Comparison of ENCODE assay signal across 8 cellular contexts in the genomic region with DNA sequence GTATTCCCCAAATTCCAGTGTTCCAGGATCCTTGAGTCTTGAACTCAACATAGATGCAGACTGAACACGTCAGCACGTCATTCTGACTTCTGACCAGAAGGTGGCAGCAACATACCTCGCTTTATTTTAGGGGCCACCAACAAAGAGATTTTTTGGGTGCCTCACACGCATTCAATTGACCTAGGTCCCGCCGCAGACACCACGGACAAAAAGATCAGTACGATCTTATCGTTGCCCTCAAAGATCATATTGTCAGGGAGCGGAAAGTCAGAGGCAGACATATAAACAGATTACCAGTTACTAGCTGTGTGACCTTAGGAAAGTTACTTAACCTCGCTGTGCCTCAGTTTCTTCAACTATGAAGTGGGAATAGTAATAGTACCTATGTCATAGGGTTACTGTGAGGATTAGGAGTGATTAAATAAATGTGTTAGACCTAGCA. TPM values are rescaled to one million over a fixed set of nuclear protein-coding genes. Genes with fewer than 3 reads are reported as not detected.
DNase-seq lines count a peak whose midpoint lies in the region; ATAC-seq and TF ChIP-seq lines count a peak whose summit lies in the region.

No MANE protein-coding gene starts in this region.

- H3K27ac Mint-ChIP-seq in Calu3 (ENCODE audit: unreplicated experiment), result no peak overlapping the region
- H3K27ac Mint-ChIP-seq in T-helper 2 cell treated with Interferon-gamma antibody and Interleukin-4, amounts not matched to agents 5 μg/mL and 100 μg/mL, for 36 hours, result no peak overlapping the region

- H3K27me3 Mint-ChIP-seq in Calu3 (ENCODE audit: unreplicated experiment), result peaks cover 59% of the 10 kb centered on the region
- peaks cover 29% of the 10 kb centered on the region for H3K27me3 Mint-ChIP-seq in T-helper 2 cell treated with Interferon-gamma antibody and Interleukin-4, amounts not matched to agents 5 μg/mL and 100 μg/mL, for 36 hours (ENCODE audit: low read depth)

- TF ChIP-seq CTCF in Calu3 (IDR thresholded peaks at IDR 0.05; ENCODE audit: unreplicated experiment), result peak; percentile 47
- peak; percentile 74 for TF ChIP-seq CTCF in HL-60 (IDR thresholded peaks at IDR 0.05; ENCODE audit: insufficient read depth, low read length)
- peak; percentile 84 to 87 (median 87) for TF ChIP-seq CTCF in ascending aorta (IDR thresholded peaks at IDR 0.05)

- no peak for ATAC-seq in GM21717 (IDR thresholded peaks at IDR 0.05; ENCODE audit: unreplicated experiment)

- DNase-seq in Calu3, result peak; percentile 53
- peak in 1 of 2 experiments; percentile 61 for DNase-seq in HL-60 (ENCODE audit: low read depth in 1 of 2, low spot score in 1 of 2)
- DNase-seq in T-helper 2 cell treated with Interferon-gamma antibody and Interleukin-4, amounts not matched to agents 5 μg/mL and 100 μg/mL, for 36 hours (ENCODE audit: low spot score), result peak; percentile 58
- DNase-seq in ascending aorta (ENCODE audit: low spot score in 2 of 2), result peak in 1 of 2 donors; percentile 70
- peak; percentile 8 to 13 for DNase-seq in hippocampal formation (lab: John Stamatoyannopoulos, UW)
- DNase-seq in stimulated activated CD4-positive, alpha-beta T cell treated with anti-CD3 and anti-CD28 coated beads, Interleukin-1b, Interleukin-23, amount 100 ng/mL, for 1 hour (ENCODE audit: low read depth in 2 of 2), result peak; percentile 18 to 49
- no peak for DNase-seq in COR-L47 (lab: John Stamatoyannopoulos, UW)

- H3K4me3 ChIP-seq in HL-60 (replicated peaks; ENCODE audit: insufficient read depth, low read length), result no peak overlapping the region
- H3K4me3 ChIP-seq in ascending aorta, result no peak overlapping the region

- BruUV-seq in Calu3 (replicated peaks; lab: Mats Ljungman, UMichigan), result no TSS peak

- H3K27me3 ChIP-seq in HL-60 (ENCODE audit: insufficient read depth, poor library complexity, severe bottlenecking) (peaks cover 18% of the 10 kb centered on the region), ascending aorta (no peaks in the 10 kb centered on the region)

- no peaks in the 10 kb centered on the region for H3K36me3 Mint-ChIP-seq in Calu3 (ENCODE audit: insufficient read depth, unreplicated experiment)
- H3K36me3 Mint-ChIP-seq in T-helper 2 cell treated with Interferon-gamma antibody and Interleukin-4, amounts not matched to agents 5 μg/mL and 100 μg/mL, for 36 hours (ENCODE audit: low read depth), result no peaks in the 10 kb centered on the region

- H3K4me1 Mint-ChIP-seq in Calu3 (ENCODE audit: low read depth, unreplicated experiment), result no peaks in the 10 kb centered on the region
- peaks cover 7% of the 10 kb centered on the region for H3K4me1 Mint-ChIP-seq in T-helper 2 cell treated with Interferon-gamma antibody and Interleukin-4, amounts not matched to agents 5 μg/mL and 100 μg/mL, for 36 hours (ENCODE audit: low read depth)

- H3K27ac ChIP-seq in HL-60 (replicated peaks) (no peak overlapping the region), ascending aorta (no peak overlapping the region)

- no peak overlapping the region for H3K4me3 Mint-ChIP-seq in Calu3 (ENCODE audit: low read depth, unreplicated experiment)
- no peak overlapping the region for H3K4me3 Mint-ChIP-seq in T-helper 2 cell treated with Interferon-gamma antibody and Interleukin-4, amounts not matched to agents 5 μg/mL and 100 μg/mL, for 36 hours

- H3K9me3 Mint-ChIP-seq in Calu3 (ENCODE audit: low read depth, unreplicated experiment), result no peaks in the 10 kb centered on the region
- H3K9me3 Mint-ChIP-seq in T-helper 2 cell treated with Interferon-gamma antibody and Interleukin-4, amounts not matched to agents 5 μg/mL and 100 μg/mL, for 36 hours, result no peaks in the 10 kb centered on the region

- CTCF ChIA-PET in Calu3 (lab: Charles Lee), result interaction anchor here (0.6 to 1.5 kb wide), 4 partner anchors 9 to 71 kb away, joined by 3 to 7 read pairs (median 5); no protein-coding TSS in a partner anchor

- no peaks in the 10 kb centered on the region for H3K9me3 ChIP-seq in ascending aorta

- H3K4me1 ChIP-seq in ascending aorta, result peaks cover 4 to 7% of the 10 kb centered on the region in 2 donors

- intact Hi-C loops in Calu3 (cut with micrococcal nuclease; ENCODE audit: unreplicated experiment) (loop anchor here (1.0 kb wide), 1 partner anchor 69 kb away; no protein-coding TSS in a partner anchor), ascending aorta (cut with DNase I) (loop anchor here (2.0 to 5.0 kb wide), 2 partner anchors 48 to 224 kb away; partner anchors contain the start of gene C1QL4)

- no peaks in the 10 kb centered on the region for H3K36me3 ChIP-seq in ascending aorta

RNA-seq across cellular contexts. Expression of gene PRPH, which starts 6.5 kb away (rescaled TPM):
- total RNA-seq in Calu3 (2022) (not detected in 2 replicates), ascending aorta (not detected)

RNA-seq across cellular contexts. Expression of gene TUBA1C, which starts 23.6 kb away (rescaled TPM):
- 469 and 472 TPM in 2 replicates for total RNA-seq in Calu3 (2022)
- total RNA-seq in ascending aorta, result 370 TPM

RNA-seq across cellular contexts. Expression of gene TROAP, which starts 34.6 kb away (rescaled TPM):
- total RNA-seq in Calu3 (2022) (38.5 and 49.8 TPM in 2 replicates), ascending aorta (not detected)

RNA-seq across cellular contexts. Expression of gene C1QL4, which starts 48.6 kb away (rescaled TPM):
- total RNA-seq in Calu3 (2022), result not detected in 2 replicates
- not detected for total RNA-seq in ascending aorta

RNA-seq across cellular contexts. Expression of gene DNAJC22, which starts 58.3 kb away (rescaled TPM):
- total RNA-seq in Calu3 (2022) (9.6 and 15.7 TPM in 2 replicates), ascending aorta (not detected)

Comparison
In these comparisons a context has a peak if more than half of its experiments do, and no peak if none do; other contexts are left out.
1. RNA of gene TROAP, which starts 34.6 kb away (total RNA-seq): 38.5 to 49.8 TPM in Calu3; not detected in ascending aorta (single experiment); every median in the first group is over 10 times any median in the second.
2. Peak in every context shown above with its lines, with median percentiles within 50 percentile points of each other: CTCF ChIP-seq.